Comparison of ENCODE assay signal across 8 cellular contexts in the genomic region with DNA sequence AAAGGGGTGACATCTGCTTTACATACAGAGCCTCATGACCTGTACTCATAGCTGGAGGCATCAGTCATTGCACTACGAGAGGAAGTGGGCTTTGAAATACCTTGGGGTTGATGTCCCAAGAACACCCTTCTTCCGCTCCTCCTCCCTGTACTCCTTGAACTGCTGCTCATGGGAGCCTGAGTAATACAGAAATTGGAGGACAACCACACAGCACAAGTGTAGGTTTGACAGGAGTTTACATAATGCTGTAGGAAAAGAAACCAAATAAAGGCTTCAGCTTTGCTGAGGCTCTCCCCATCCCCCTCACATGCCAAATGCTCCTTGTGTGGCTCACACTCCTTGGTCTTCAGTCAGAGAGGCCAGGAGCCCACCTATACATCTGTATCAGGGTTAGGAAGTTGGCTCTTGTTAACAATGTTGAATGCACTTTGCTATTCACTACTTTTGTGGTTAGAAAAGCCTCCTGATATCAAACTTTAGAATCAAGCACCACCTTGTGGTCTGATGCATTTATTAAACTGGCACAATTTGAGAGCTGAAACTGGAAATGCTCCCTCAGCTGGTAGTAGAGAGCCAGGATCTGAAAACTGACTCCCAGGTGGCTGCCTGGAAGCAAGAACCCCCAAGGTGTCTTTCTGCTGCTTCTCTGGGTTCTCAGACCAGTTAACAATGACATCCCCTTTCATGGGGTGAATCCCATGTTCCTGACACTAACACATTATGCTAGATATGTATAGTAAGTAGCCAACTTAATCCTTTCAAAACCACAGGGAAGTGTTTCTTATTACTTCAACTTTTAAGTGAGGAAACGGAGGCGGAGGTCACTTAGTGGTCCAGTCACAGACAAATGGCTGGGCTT. TPM values are rescaled to one million over a fixed set of nuclear protein-coding genes. Genes with fewer than 3 reads are reported as not detected.
DNase-seq lines count a peak whose midpoint lies in the region; ATAC-seq and TF ChIP-seq lines count a peak whose summit lies in the region.

No MANE protein-coding gene starts in this region.

- H3K27ac ChIP-seq in heart left ventricle: peak overlapping the region in 1 of 12 donors; percentile 11

- TF ChIP-seq POLR2A in heart left ventricle (IDR thresholded peaks at IDR 0.05): no peak

- H3K36me3 Mint-ChIP-seq in activated naive CD8-positive, alpha-beta T cell treated with anti-CD3 and anti-CD28 coated beads, Interleukin-2, amount 50 U/mL, for 24 hours (ENCODE audit: low read depth): no peaks in the 10 kb centered on the region

- H3K4me1 ChIP-seq in heart left ventricle: peaks cover 0 to 42% (median 0%) of the 10 kb centered on the region in 12 donors

- DNase-seq in Right ventricle myocardium inferior (ENCODE audit: missing footprints) (no peak), cardiac septum (ENCODE audit: low spot score) (no peak), RKO (ENCODE audit: low spot score) (peak; percentile 65), heart left ventricle (peak in 1 of 5 donors; percentile 31), putamen (ENCODE audit: low spot score) (peak; percentile 81)
- peak; percentile 76 for DNase-seq in Jurkat, Clone E6-1 (ENCODE audit: low read depth, low spot score)
- DNase-seq in activated naive CD8-positive, alpha-beta T cell treated with anti-CD3 and anti-CD28 coated beads, Interleukin-2, amount 50 U/mL, for 24 hours: no peak

- peak overlapping the region; percentile 61 for H3K27ac Mint-ChIP-seq in activated naive CD8-positive, alpha-beta T cell treated with anti-CD3 and anti-CD28 coated beads, Interleukin-2, amount 50 U/mL, for 24 hours

- peak overlapping the region; percentile 23 for H3K4me3 Mint-ChIP-seq in activated naive CD8-positive, alpha-beta T cell treated with anti-CD3 and anti-CD28 coated beads, Interleukin-2, amount 50 U/mL, for 24 hours

- H3K4me1 Mint-ChIP-seq in activated naive CD8-positive, alpha-beta T cell treated with anti-CD3 and anti-CD28 coated beads, Interleukin-2, amount 50 U/mL, for 24 hours: peaks cover 64% of the 10 kb centered on the region

- no peaks in the 10 kb centered on the region for H3K9me3 ChIP-seq in heart left ventricle

- H3K27me3 Mint-ChIP-seq in activated naive CD8-positive, alpha-beta T cell treated with anti-CD3 and anti-CD28 coated beads, Interleukin-2, amount 50 U/mL, for 24 hours: no peaks in the 10 kb centered on the region

- ATAC-seq in Right ventricle myocardium inferior: peak; percentile 76
- peak; percentile 89 for ATAC-seq in activated naive CD8-positive, alpha-beta T cell treated with anti-CD3 and anti-CD28 coated beads, Interleukin-2, amount 50 U/mL, for 24 hours
- peak in 3 of 4 donors; percentile 52 to 66 (median 60) for ATAC-seq in heart left ventricle
- no peak for ATAC-seq in GM21360 (IDR thresholded peaks at IDR 0.05; ENCODE audit: unreplicated experiment)

- no peaks in the 10 kb centered on the region for H3K36me3 ChIP-seq in heart left ventricle

- 88 to 94% (median 90%) methylated on average over 4 of the region's 4 CpGs for WGBS in heart left ventricle, 4 donors

- no peaks in the 10 kb centered on the region for H3K9me3 Mint-ChIP-seq in activated naive CD8-positive, alpha-beta T cell treated with anti-CD3 and anti-CD28 coated beads, Interleukin-2, amount 50 U/mL, for 24 hours

- no peak overlapping the region for H3K4me3 ChIP-seq in Jurkat, Clone E6-1 (ENCODE audit: low read length)
- H3K4me3 ChIP-seq in heart left ventricle: no peak overlapping the region

- peak; percentile 58 to 80 (median 68) for TF ChIP-seq CTCF in heart left ventricle (IDR thresholded peaks at IDR 0.05)

- intact Hi-C loops in Right ventricle myocardium inferior (cut with DNase I) (loop anchor here (2.0 to 10.0 kb wide), 4 partner anchors 412 to 647 kb away; no protein-coding TSS in a partner anchor), cardiac septum (cut with DNase I) (loop anchor here (5.0 to 10.0 kb wide), 2 partner anchors 577 to 649 kb away; no protein-coding TSS in a partner anchor), heart left ventricle (cut with DNase I) (loop anchor here (2.0 to 10.0 kb wide), 13 partner anchors 169 to 649 kb away; no protein-coding TSS in a partner anchor)

- H3K27me3 ChIP-seq in heart left ventricle: no peaks in the 10 kb centered on the region

RNA-seq across cellular contexts. Expression of gene EDN1, which starts 56.2 kb away (rescaled TPM):
- total RNA-seq in Right ventricle myocardium inferior (2.9 TPM), cardiac septum (5.9 TPM), heart left ventricle (10 to 100 TPM in 1 of 9 donors, 1 to 10 TPM in 8; 1.0 to 11.6 (median 3.2) TPM)
- not detected for polyA plus RNA-seq in Jurkat, Clone E6-1 (2012; ENCODE audit: insufficient read depth, insufficient read length)
- 1 to 10 TPM; 4.1 to 6.9 TPM for polyA plus RNA-seq in heart left ventricle

Comparison
In these comparisons a context has a peak if more than half of its experiments do, and no peak if none do; other contexts are left out.
1. DNase-seq: peak in Jurkat, Clone E6-1 (single experiment), RKO (single experiment) and putamen (single experiment); none in Right ventricle myocardium inferior (single experiment), cardiac septum (single experiment) and activated naive CD8-positive, alpha-beta T cell treated with anti-CD3 and anti-CD28 coated beads, Interleukin-2, amount 50 U/mL, for 24 hours (single experiment).